32 cellular contexts compared by ENCODE assay signal in genomic region chr7:10216462-10216861, GRCh38.
"Had no signal": no experiment of that assay in that cellular context is flagged by ENCODE, and none has a peak within 500 bp of the region (broad histone marks: within the 10 kb centered on the region; RNA-seq: fewer than 3 reads in every experiment).

No MANE protein-coding gene starts in this region.

- H3K27me3 ChIP-seq: adrenal gland, ascending aorta, body of pancreas, brain microvascular endothelial cell, breast epithelium, cardiac muscle cell had no signal

- ATAC-seq: activated naive CD4-positive, alpha-beta T cell treated with anti-CD3 and anti-CD28 coated beads, Interleukin-2, amount 50 U/mL, for 72 hours; activated naive CD8-positive, alpha-beta T cell treated with anti-CD3 and anti-CD28 coated beads, Interleukin-2, amount 50 U/mL, for 24 hours; activated T-cell treated with anti-CD3 and anti-CD28 coated beads, Interleukin-2, amount 50 U/mL, for 4 hours; activated T-cell treated with anti-CD3 and anti-CD28 coated beads, Interleukin-2, amount 50 U/mL, for 72 hours; activated T-helper 17 cell treated with anti-CD3 and anti-CD28 coated beads, Interleukin-2, amount 50 U/mL, for 72 hours; body of pancreas had no signal

- H3K36me3 ChIP-seq: adrenal gland, ascending aorta, brain microvascular endothelial cell, breast epithelium, cardiac muscle cell had no signal

- DNase-seq: activated effector memory CD4-positive, alpha-beta T cell treated with anti-CD3 and anti-CD28 coated beads, Interleukin-2, amount 50 U/mL, for 16 hours; activated effector memory CD4-positive, alpha-beta T cell treated with Interleukin-2 at 50 U/mL for 16 hours; activated gamma-delta T cell; activated gamma-delta T cell treated with Interleukin-2 at 50 U/mL for 16 hours; activated naive CD4-positive, alpha-beta T cell; activated naive CD4-positive, alpha-beta T cell treated with anti-CD3 and anti-CD28 coated beads for 36 hours; activated naive CD4-positive, alpha-beta T cell treated with anti-CD3 and anti-CD28 coated beads, Interleukin-2, amount 10 ng/mL, durations not matched to agents 7 days and 5 days; activated naive CD4-positive, alpha-beta T cell treated with anti-CD3 and anti-CD28 coated beads, Interleukin-2, amount 50 U/mL, for 16 hours; activated naive CD4-positive, alpha-beta T cell treated with Interleukin-2 at 50 U/mL for 16 hours; activated naive CD8-positive, alpha-beta T cell treated with anti-CD3 and anti-CD28 coated beads for 36 hours; activated naive CD8-positive, alpha-beta T cell treated with anti-CD3 and anti-CD28 coated beads, Interleukin-2, amount 10 ng/mL, durations not matched to agents 7 days and 5 days; activated naive CD8-positive, alpha-beta T cell treated with anti-CD3 and anti-CD28 coated beads, Interleukin-2, amount 50 U/mL, for 24 hours; activated T-cell treated with anti-CD3 and anti-CD28 coated beads, Interleukin-2, amount 50 U/mL, for 1 hour; activated T-cell treated with anti-CD3 and anti-CD28 coated beads, Interleukin-2, amount 50 U/mL, for 24 hours; activated T-cell treated with anti-CD3 and anti-CD28 coated beads, Interleukin-2, amount 50 U/mL, for 4 hours; activated T-cell treated with anti-CD3 and anti-CD28 coated beads, Interleukin-2, amount 50 U/mL, for 48 hours; activated T-cell treated with anti-CD3 and anti-CD28 coated beads, Interleukin-2, amount 50 U/mL, for 72 hours; adrenal gland; amniotic stem cell; amygdala; anterior cingulate cortex; aorta; body of pancreas; brain microvascular endothelial cell; caudate nucleus; central memory CD4-positive, alpha-beta T cell; cerebellar nuclear complex had no signal

- H3K27ac ChIP-seq: adrenal gland, ascending aorta, body of pancreas, brain microvascular endothelial cell, breast epithelium, cardiac muscle cell had no signal

- H3K4me3 ChIP-seq: adrenal gland, ascending aorta, body of pancreas, breast epithelium, cardiac muscle cell had no signal

- H3K9me3 ChIP-seq: adrenal gland, ascending aorta had no signal
